10 cellular contexts compared by ENCODE assay signal in genomic region chr15:80580107-80580506, GRCh38.
DNase-seq lines count a peak whose midpoint lies in the region; ATAC-seq, FAIRE-seq and TF ChIP-seq lines count a peak whose summit lies in the region.
"Had no signal": no experiment of that assay in that cellular context is flagged by ENCODE, and none has a peak within 500 bp of the region (broad histone marks: within the 10 kb centered on the region; RNA-seq: fewer than 3 reads in every experiment).

No MANE protein-coding gene starts in this region.

- peaks cover 8% of the 10 kb centered on the region for H3K27me3 Mint-ChIP-seq in astrocyte (ENCODE audit: low read depth, unreplicated experiment)
- H3K27me3 Mint-ChIP-seq in naive thymus-derived CD8-positive, alpha-beta T cell = peaks cover 0 to 13% (median 7%) of the 10 kb centered on the region in 5 donors
- H3K27me3 Mint-ChIP-seq: CD4-positive, CD25-positive, alpha-beta regulatory T cell had no signal

- no peak for ATAC-seq in naive thymus-derived CD8-positive, alpha-beta T cell

- H4K20me1 ChIP-seq in astrocyte (ENCODE audit: insufficient read depth, low read length) = no peaks in the 10 kb centered on the region

- no peak overlapping the region for H3K4me3 ChIP-seq in astrocyte (ENCODE audit: insufficient read depth, low read depth, low read length)

- H3K9ac ChIP-seq in astrocyte (ENCODE audit: low read length) = no peak overlapping the region

- H3K27ac ChIP-seq in astrocyte (ENCODE audit: low read depth, low read length) = no peak overlapping the region
- H3K27ac ChIP-seq: neutrophil had no signal

- H3K4me1 ChIP-seq in astrocyte (ENCODE audit: insufficient read depth, low read length) = peaks cover 11% of the 10 kb centered on the region

- TF ChIP-seq CTCF in astrocyte (IDR thresholded peaks at IDR 0.05; ENCODE audit: insufficient read depth, low read depth, low read length) = no peak

- H3K27me3 ChIP-seq in astrocyte (ENCODE audit: insufficient read depth, low read length) = no peaks in the 10 kb centered on the region
- H3K27me3 ChIP-seq: neutrophil had no signal

- H3K79me2 ChIP-seq in astrocyte (ENCODE audit: insufficient read depth, low read length) = no peaks in the 10 kb centered on the region

- H3K36me3 Mint-ChIP-seq in astrocyte (ENCODE audit: low read depth, unreplicated experiment) = peaks cover 5% of the 10 kb centered on the region
- H3K36me3 Mint-ChIP-seq in naive thymus-derived CD8-positive, alpha-beta T cell = no peaks in the 10 kb centered on the region
- H3K36me3 Mint-ChIP-seq: CD4-positive, CD25-positive, alpha-beta regulatory T cell had no signal

- peak; percentile 87 for FAIRE-seq in astrocyte (lab: Jason Lieb, UNC)

- peaks cover 8% of the 10 kb centered on the region for H3K4me1 Mint-ChIP-seq in astrocyte (ENCODE audit: low read depth, unreplicated experiment)
- H3K4me1 Mint-ChIP-seq in naive thymus-derived CD8-positive, alpha-beta T cell = no peaks in the 10 kb centered on the region
- H3K4me1 Mint-ChIP-seq: CD4-positive, CD25-positive, alpha-beta regulatory T cell had no signal

- no peak overlapping the region for H3K4me3 Mint-ChIP-seq in astrocyte (ENCODE audit: unreplicated experiment)
- no peak overlapping the region for H3K4me3 Mint-ChIP-seq in naive thymus-derived CD8-positive, alpha-beta T cell
- H3K4me3 Mint-ChIP-seq: CD4-positive, CD25-positive, alpha-beta regulatory T cell had no signal

- no peaks in the 10 kb centered on the region for H3K9me3 ChIP-seq in astrocyte (ENCODE audit: insufficient read depth, low read depth, low read length)
- H3K9me3 ChIP-seq: neutrophil had no signal

- H3K9me3 Mint-ChIP-seq in astrocyte (ENCODE audit: unreplicated experiment) = peaks cover 2% of the 10 kb centered on the region
- no peaks in the 10 kb centered on the region for H3K9me3 Mint-ChIP-seq in naive thymus-derived CD8-positive, alpha-beta T cell

- H3K4me2 ChIP-seq in astrocyte (ENCODE audit: low read length) = peak overlapping the region; percentile 10

- DNase-seq in AG08395 (ENCODE audit: low spot score) (peak; percentile 45), HPDE6-E6E7 (ENCODE audit: extremely low spot score) (peak; percentile 91), astrocyte (ENCODE audit: low read depth) (peak; percentile 75), glomerular visceral epithelial cell (ENCODE audit: extremely low spot score) (peak; percentile 46), NCI-H1105 (lab: John Stamatoyannopoulos, UW) (no peak), DMS 273 (lab: John Stamatoyannopoulos, UW; ENCODE audit: unreplicated experiment) (no peak)
- DNase-seq in activated CD4-positive, CD25-positive, alpha-beta regulatory T cell (lab: John Stamatoyannopoulos, UW) = no peak
- DNase-seq in naive thymus-derived CD8-positive, alpha-beta T cell = no peak
- DNase-seq: CD4-positive, CD25-positive, alpha-beta regulatory T cell had no signal

- H2AFZ ChIP-seq in astrocyte (ENCODE audit: low read depth, low read length) = no peak overlapping the region

- no peak overlapping the region for H3K27ac Mint-ChIP-seq in astrocyte (ENCODE audit: unreplicated experiment)
- H3K27ac Mint-ChIP-seq in naive thymus-derived CD8-positive, alpha-beta T cell = no peak overlapping the region
- H3K27ac Mint-ChIP-seq: CD4-positive, CD25-positive, alpha-beta regulatory T cell had no signal

- POLR2A ChIA-PET in naive thymus-derived CD8-positive, alpha-beta T cell (lab: Charles Lee) = no interaction called here

- H3K36me3 ChIP-seq in astrocyte (ENCODE audit: insufficient read depth, low read length) = no peaks in the 10 kb centered on the region
- H3K36me3 ChIP-seq: neutrophil had no signal

Comparison
In these comparisons a context has a peak if more than half of its experiments do, and no peak if none do; other contexts are left out.
1. DNase-seq: peak in AG08395 (single experiment), HPDE6-E6E7 (single experiment), astrocyte (single experiment) and glomerular visceral epithelial cell (single experiment); none in activated CD4-positive, CD25-positive, alpha-beta regulatory T cell (0 of 4), NCI-H1105 (single experiment), DMS 273 (single experiment) and naive thymus-derived CD8-positive, alpha-beta T cell (0 of 10).